In genomic region chr1:2189459-2190425, GRCh38 we compare ENCODE assay signal across 7 cellular contexts.
A peak's percentile ranks its signal among the peaks of the same experiment; 100 is the strongest.
DNase-seq lines count a peak whose midpoint lies in the region; ATAC-seq, FAIRE-seq and TF ChIP-seq lines count a peak whose summit lies in the region.

No MANE protein-coding gene starts in this region.

- H2AFZ ChIP-seq in OCI-LY1 (ENCODE audit: low read length), result no peak overlapping the region

- DNase-seq in HTR-8/SVneo (ENCODE audit: insufficient read length, low spot score) (peak; percentile 63), erythroblast (lab: John Stamatoyannopoulos, UW) (peak; percentile 91 to 94)
- peak; percentile 94 for DNase-seq in activated T-cell treated with anti-CD3 and anti-CD28 coated beads, Interleukin-2, amount 50 U/mL, for 24 hours
- peak; percentile 62 to 84 for DNase-seq in stimulated activated CD8-positive, alpha-beta memory T cell treated with anti-CD3 and anti-CD28 coated beads, Interleukin-4, amount 100 ng/mL, for 1 hour (ENCODE audit: low read depth in 2 of 2, low spot score in 1 of 2)

- H3K36me3 Mint-ChIP-seq in activated T-cell treated with anti-CD3 and anti-CD28 coated beads, Interleukin-2, amount 50 U/mL, for 24 hours (ENCODE audit: low read depth), result peaks cover 39% of the 10 kb centered on the region

- H3K27ac ChIP-seq in OCI-LY1 (ENCODE audit: low read depth, low read length, poor library complexity, severe bottlenecking), result peak overlapping the region; percentile 58
- peak overlapping the region; percentile 95 to 97 for H3K27ac ChIP-seq in mucosa of rectum (ENCODE audit: low read depth in 2 of 2, low read length in 2 of 2)

- peak overlapping the region; percentile 63 for H3K4me3 ChIP-seq in OCI-LY1 (ENCODE audit: low read depth, low read length, poor library complexity, severe bottlenecking)
- H3K4me3 ChIP-seq in mucosa of rectum (ENCODE audit: low read length in 2 of 2), result peak overlapping the region; percentile 67 to 80

- H3K9me3 ChIP-seq in OCI-LY1 (ENCODE audit: low read length) (no peaks in the 10 kb centered on the region), mucosa of rectum (ENCODE audit: control insufficient read depth in 2 of 2, low read length in 2 of 2) (no peaks in the 10 kb centered on the region)

- H3F3A ChIP-seq in OCI-LY1 (ENCODE audit: insufficient read depth, low read length), result no peaks in the 10 kb centered on the region

- H3K9me2 ChIP-seq in OCI-LY1 (ENCODE audit: low read depth, low read length), result no peaks in the 10 kb centered on the region

- FAIRE-seq in HTR-8/SVneo (lab: Jason Lieb, UNC), result peak; percentile 16

- H3K36me3 ChIP-seq in OCI-LY1 (ENCODE audit: insufficient read depth, low read length) (no peaks in the 10 kb centered on the region), mucosa of rectum (ENCODE audit: control insufficient read depth in 2 of 2, insufficient read depth in 2 of 2, low read length in 2 of 2) (peaks cover 9 to 12% of the 10 kb centered on the region in 2 donors)

- H3K79me2 ChIP-seq in OCI-LY1 (ENCODE audit: insufficient read depth, low read length), result no peaks in the 10 kb centered on the region

- H3K4me1 ChIP-seq in OCI-LY1 (ENCODE audit: insufficient read depth, low read length, severe bottlenecking), result peaks cover 28% of the 10 kb centered on the region
- H3K4me1 ChIP-seq in mucosa of rectum (ENCODE audit: control insufficient read depth in 2 of 2, insufficient read depth in 2 of 2, low read length in 2 of 2), result peaks cover 19 to 23% of the 10 kb centered on the region in 2 donors

- peak overlapping the region; percentile 91 for H3K27ac Mint-ChIP-seq in activated T-cell treated with anti-CD3 and anti-CD28 coated beads, Interleukin-2, amount 50 U/mL, for 24 hours

- TF ChIP-seq CTCF in OCI-LY1 (IDR thresholded peaks at IDR 0.05; ENCODE audit: low read length), result no peak

- H3K4me1 Mint-ChIP-seq in activated T-cell treated with anti-CD3 and anti-CD28 coated beads, Interleukin-2, amount 50 U/mL, for 24 hours (ENCODE audit: low read depth), result peaks cover 34% of the 10 kb centered on the region

- H3K4me2 ChIP-seq in OCI-LY1 (ENCODE audit: low read length), result peak overlapping the region; percentile 72

- peak overlapping the region; percentile 66 for H3K9ac ChIP-seq in OCI-LY1 (ENCODE audit: low read length)
- H3K9ac ChIP-seq in mucosa of rectum (ENCODE audit: low read depth in 1 of 2, low read length in 2 of 2), result peak overlapping the region; percentile 68 to 92

- peak; percentile 78 for ATAC-seq in GM19035 (IDR thresholded peaks at IDR 0.05; ENCODE audit: unreplicated experiment)

- H3K27me3 ChIP-seq in OCI-LY1 (ENCODE audit: insufficient read depth, low read length) (no peaks in the 10 kb centered on the region), mucosa of rectum (ENCODE audit: control insufficient read depth in 2 of 2, insufficient read depth in 2 of 2, low read length in 2 of 2) (no peaks in the 10 kb centered on the region)

- H3K4me3 Mint-ChIP-seq in activated T-cell treated with anti-CD3 and anti-CD28 coated beads, Interleukin-2, amount 50 U/mL, for 24 hours, result peak overlapping the region; percentile 79

- peak; percentile 46 for TF ChIP-seq POLR2A in erythroblast (IDR thresholded peaks at IDR 0.05; ENCODE audit: low read length)

- H3K9me3 Mint-ChIP-seq in activated T-cell treated with anti-CD3 and anti-CD28 coated beads, Interleukin-2, amount 50 U/mL, for 24 hours, result no peaks in the 10 kb centered on the region

- H3K27me3 Mint-ChIP-seq in activated T-cell treated with anti-CD3 and anti-CD28 coated beads, Interleukin-2, amount 50 U/mL, for 24 hours, result no peaks in the 10 kb centered on the region

- no peaks in the 10 kb centered on the region for H4K20me1 ChIP-seq in OCI-LY1 (ENCODE audit: insufficient read depth, low read length)

Comparison
In these comparisons a context has a peak if more than half of its experiments do, and no peak if none do; other contexts are left out.
1. Peak in every context shown above with its lines: DNase-seq, ATAC-seq, H3K4me3 ChIP-seq and H3K27ac ChIP-seq.